12 cellular contexts compared by ENCODE assay signal in the genomic region with DNA sequence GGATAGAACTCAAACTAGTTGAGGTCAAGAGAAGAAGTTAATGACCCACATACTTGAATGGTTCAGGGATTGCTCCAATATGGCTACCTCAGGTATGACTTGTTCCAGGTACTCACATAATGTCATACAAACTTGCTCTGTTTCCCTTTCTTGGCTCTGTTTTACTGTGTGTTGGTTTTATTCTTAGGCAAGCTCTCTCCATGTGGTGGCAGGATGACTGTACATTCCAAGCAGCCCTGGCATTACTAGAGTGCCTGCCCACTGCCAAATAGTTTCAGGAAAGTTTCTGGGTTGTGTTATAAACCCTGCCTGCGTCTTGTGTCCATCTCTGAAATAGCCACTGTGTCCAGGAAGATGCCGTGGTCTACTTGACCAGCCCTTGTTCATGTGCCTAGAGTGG.
"Had no signal": no experiment of that assay in that cellular context is flagged by ENCODE, and none has a peak within 500 bp of the region (broad histone marks: within the 10 kb centered on the region; RNA-seq: fewer than 3 reads in every experiment).

No MANE protein-coding gene starts in this region.

- H3K4me3 ChIP-seq: gastrocnemius medialis, heart left ventricle, lower lobe of right lung, thyroid gland had no signal

- ATAC-seq: activated CD4-positive, CD25-positive, alpha-beta regulatory T cell treated with anti-CD3 and anti-CD28 coated beads, Interleukin-2, amount 50 U/mL, for 24 hours; gastrocnemius medialis; heart left ventricle; lower lobe of right lung; SK-N-SH treated with all-trans-retinoic acid at 6 μM for 48 hours; T-cell had no signal

- H3K9me3 ChIP-seq: gastrocnemius medialis, lower lobe of right lung, thyroid gland had no signal

- H3K27me3 ChIP-seq: gastrocnemius medialis, heart left ventricle, thyroid gland had no signal

- H3K36me3 ChIP-seq: gastrocnemius medialis, heart left ventricle, lower lobe of right lung, thyroid gland had no signal

- H3K27ac ChIP-seq: gastrocnemius medialis, heart left ventricle, lower lobe of right lung, thyroid gland had no signal

- DNase-seq: activated CD4-positive, alpha-beta T cell treated with anti-CD3 and anti-CD28 coated beads, Interleukin-2, amount 50 U/mL, for 4 hours; endodermal cell; erythroblast; gastrocnemius medialis; heart left ventricle; lower lobe of right lung; stimulated activated CD8-positive, alpha-beta memory T cell treated with anti-CD3 and anti-CD28 coated beads, Interleukin-4, amount 100 ng/mL, for 48 hours; stimulated activated naive CD4-positive, alpha-beta T cell treated with Interleukin-2 at 50 U/mL for 16 hours; T-cell had no signal

- H3K4me1 ChIP-seq: gastrocnemius medialis, heart left ventricle, lower lobe of right lung, thyroid gland had no signal
